Comparison of ENCODE assay signal across 1 cellular context in the genomic region with DNA sequence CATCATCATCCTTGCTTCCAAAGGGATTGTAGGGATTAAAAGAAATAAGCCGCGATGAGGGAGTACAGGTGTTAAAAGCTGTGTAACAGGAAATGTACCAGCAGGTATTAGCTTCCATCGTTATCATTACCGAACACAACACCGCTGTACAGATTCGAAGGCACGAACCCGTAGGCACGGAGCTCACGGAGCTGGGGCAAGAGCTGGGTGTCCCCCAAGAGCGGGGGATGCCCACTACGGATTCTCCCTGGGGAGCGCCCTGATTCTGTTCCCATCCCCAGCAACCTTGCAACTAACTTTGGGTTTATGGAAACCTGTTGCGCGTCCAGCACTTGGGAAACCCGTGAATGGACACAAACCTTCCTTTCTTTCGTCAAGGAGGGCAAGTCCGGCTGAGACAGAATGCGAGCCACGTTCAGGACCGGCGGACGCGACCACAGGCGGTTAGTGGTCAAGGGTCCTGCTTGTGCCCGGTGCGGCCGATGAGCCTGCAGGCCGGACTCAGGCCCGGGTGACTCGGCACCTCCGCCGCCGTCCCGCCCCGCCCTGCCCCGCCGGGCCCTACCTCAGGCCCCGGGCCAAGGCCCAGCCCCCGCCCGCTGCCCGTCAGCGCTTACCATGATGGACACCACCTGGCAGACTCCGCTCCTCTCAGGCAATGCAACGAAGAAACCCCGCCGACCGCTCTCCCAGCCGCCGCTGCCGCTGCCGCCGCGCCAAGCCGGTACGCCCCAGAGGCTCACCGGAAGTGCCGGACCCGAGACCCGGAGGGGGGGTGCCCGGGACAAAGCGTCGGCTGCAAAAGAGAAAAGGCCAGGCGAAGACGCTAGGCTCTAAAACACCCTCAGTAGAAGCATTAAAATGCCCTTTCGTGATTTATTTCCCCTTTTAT.
A peak's percentile ranks its signal among the peaks of the same experiment; 100 is the strongest.
TF ChIP-seq lines count a peak whose summit lies in the region.

TSS of gene UFD1 (minus strand) at position 728 of the 892 bp plus-strand sequence. CDS start at position 620, 108 bp downstream.

TF ChIP-seq in K562, 482 proteins besides CTCF, POLR2A, EP300 and RAD21 (continued from another document and continues in another):
- TF ChIP-seq, protein P1, sequence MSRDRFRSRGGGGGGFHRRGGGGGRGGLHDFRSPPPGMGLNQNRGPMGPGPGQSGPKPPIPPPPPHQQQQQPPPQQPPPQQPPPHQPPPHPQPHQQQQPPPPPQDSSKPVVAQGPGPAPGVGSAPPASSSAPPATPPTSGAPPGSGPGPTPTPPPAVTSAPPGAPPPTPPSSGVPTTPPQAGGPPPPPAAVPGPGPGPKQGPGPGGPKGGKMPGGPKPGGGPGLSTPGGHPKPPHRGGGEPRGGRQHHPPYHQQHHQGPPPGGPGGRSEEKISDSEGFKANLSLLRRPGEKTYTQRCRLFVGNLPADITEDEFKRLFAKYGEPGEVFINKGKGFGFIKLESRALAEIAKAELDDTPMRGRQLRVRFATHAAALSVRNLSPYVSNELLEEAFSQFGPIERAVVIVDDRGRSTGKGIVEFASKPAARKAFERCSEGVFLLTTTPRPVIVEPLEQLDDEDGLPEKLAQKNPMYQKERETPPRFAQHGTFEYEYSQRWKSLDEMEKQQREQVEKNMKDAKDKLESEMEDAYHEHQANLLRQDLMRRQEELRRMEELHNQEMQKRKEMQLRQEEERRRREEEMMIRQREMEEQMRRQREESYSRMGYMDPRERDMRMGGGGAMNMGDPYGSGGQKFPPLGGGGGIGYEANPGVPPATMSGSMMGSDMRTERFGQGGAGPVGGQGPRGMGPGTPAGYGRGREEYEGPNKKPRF (IDR thresholded peaks at IDR 0.05; ENCODE audit: low read depth, low read length): no peak
- no peak for TF ChIP-seq NEUROD1 (IDR thresholded peaks at IDR 0.05; ENCODE audit: borderline replicate concordance, low read depth, low read length, partially characterized antibody)
- TF ChIP-seq FIP1L1 (IDR thresholded peaks at IDR 0.05; ENCODE audit: low read depth, low read length, poor library complexity, severe bottlenecking): peak; percentile 82
- TF ChIP-seq ZZZ3 (IDR thresholded peaks at IDR 0.05): no peak
- no peak for TF ChIP-seq ZNF778 (CRISPR knock-in tag; IDR thresholded peaks at IDR 0.05)
- TF ChIP-seq ZNF561 (CRISPR knock-in tag; conservative IDR thresholded peaks at IDR 0.05): no peak
- TF ChIP-seq HDGF (IDR thresholded peaks at IDR 0.05): no peak
- TF ChIP-seq RBM39 (optimal IDR thresholded peaks at IDR 0.05; ENCODE audit: low read depth, low read length): no peak
- TF ChIP-seq HIVEP1 (CRISPR knock-in tag; IDR thresholded peaks at IDR 0.05): peak; percentile 71; the same call in 1 of the 2 replicates
- peak; percentile 59 for TF ChIP-seq ZNF764 (CRISPR knock-in tag; IDR thresholded peaks at IDR 0.05; ENCODE audit: low read depth)
- TF ChIP-seq FOXJ2 (tag; IDR thresholded peaks at IDR 0.05): no peak
- TF ChIP-seq HMG20B (CRISPR knock-in tag; IDR thresholded peaks at IDR 0.05): no peak
- no peak for TF ChIP-seq NR2C2 (CRISPR knock-in tag; IDR thresholded peaks at IDR 0.05)
- TF ChIP-seq NR2C2 (tag; IDR thresholded peaks at IDR 0.05): no peak
- peak; percentile 100 for TF ChIP-seq ETV1 (tag; conservative IDR thresholded peaks at IDR 0.05; ENCODE audit: low read depth)
- TF ChIP-seq POLR3A (IDR thresholded peaks at IDR 0.05; ENCODE audit: borderline replicate concordance, extremely low read depth, insufficient read depth, insufficient read length): no peak
- TF ChIP-seq PTBP1 (IDR thresholded peaks at IDR 0.05; ENCODE audit: low read depth, low read length): no peak
- TF ChIP-seq NRF1 (conservative IDR thresholded peaks at IDR 0.05 in 1 of 2, IDR thresholded peaks at IDR 0.05 in 1 of 2): no peak
- no peak for TF ChIP-seq ZNF583 (CRISPR knock-in tag; IDR thresholded peaks at IDR 0.05)
- 0 out of 2 replicates have a peak, but pooled peaks have one; percentile 13 for TF ChIP-seq ZNF253 (CRISPR knock-in tag; conservative IDR thresholded peaks at IDR 0.05)
- TF ChIP-seq, protein P2, sequence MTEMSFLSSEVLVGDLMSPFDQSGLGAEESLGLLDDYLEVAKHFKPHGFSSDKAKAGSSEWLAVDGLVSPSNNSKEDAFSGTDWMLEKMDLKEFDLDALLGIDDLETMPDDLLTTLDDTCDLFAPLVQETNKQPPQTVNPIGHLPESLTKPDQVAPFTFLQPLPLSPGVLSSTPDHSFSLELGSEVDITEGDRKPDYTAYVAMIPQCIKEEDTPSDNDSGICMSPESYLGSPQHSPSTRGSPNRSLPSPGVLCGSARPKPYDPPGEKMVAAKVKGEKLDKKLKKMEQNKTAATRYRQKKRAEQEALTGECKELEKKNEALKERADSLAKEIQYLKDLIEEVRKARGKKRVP (CRISPR knock-in tag; IDR thresholded peaks at IDR 0.05): 0 out of 2 replicates have a peak, but pooled peaks have one; percentile 0
- TF ChIP-seq GTF2E2 (tag; IDR thresholded peaks at IDR 0.05): no peak
- TF ChIP-seq MECOM (CRISPR knock-in tag; IDR thresholded peaks at IDR 0.05): no peak
- no peak for TF ChIP-seq ZNF143 (CRISPR knock-in tag; IDR thresholded peaks at IDR 0.05)
- TF ChIP-seq ZNF699 (CRISPR knock-in tag; IDR thresholded peaks at IDR 0.05; ENCODE audit: insufficient replicate concordance): no peak
- TF ChIP-seq RBM25 (IDR thresholded peaks at IDR 0.05; ENCODE audit: low read depth, low read length, severe bottlenecking): no peak
- no peak for TF ChIP-seq EP400 (IDR thresholded peaks at IDR 0.05)
- TF ChIP-seq, protein P3, sequence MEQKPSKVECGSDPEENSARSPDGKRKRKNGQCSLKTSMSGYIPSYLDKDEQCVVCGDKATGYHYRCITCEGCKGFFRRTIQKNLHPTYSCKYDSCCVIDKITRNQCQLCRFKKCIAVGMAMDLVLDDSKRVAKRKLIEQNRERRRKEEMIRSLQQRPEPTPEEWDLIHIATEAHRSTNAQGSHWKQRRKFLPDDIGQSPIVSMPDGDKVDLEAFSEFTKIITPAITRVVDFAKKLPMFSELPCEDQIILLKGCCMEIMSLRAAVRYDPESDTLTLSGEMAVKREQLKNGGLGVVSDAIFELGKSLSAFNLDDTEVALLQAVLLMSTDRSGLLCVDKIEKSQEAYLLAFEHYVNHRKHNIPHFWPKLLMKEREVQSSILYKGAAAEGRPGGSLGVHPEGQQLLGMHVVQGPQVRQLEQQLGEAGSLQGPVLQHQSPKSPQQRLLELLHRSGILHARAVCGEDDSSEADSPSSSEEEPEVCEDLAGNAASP (IDR thresholded peaks at IDR 0.05): no peak
- TF ChIP-seq MAFK (IDR thresholded peaks at IDR 0.05; ENCODE audit: low read length): peak; percentile 41; the same call in 1 of the 2 replicates
- 0 out of 2 replicates have a peak, but pooled peaks have one; percentile 99 for TF ChIP-seq CXXC5 (CRISPR knock-in tag; IDR thresholded peaks at IDR 0.05)
- no peak for TF ChIP-seq CHD7 (IDR thresholded peaks at IDR 0.05; ENCODE audit: low read depth, low read length)
- TF ChIP-seq CHD2 (IDR thresholded peaks at IDR 0.05; ENCODE audit: low read depth, low read length): no peak
- no peak for TF ChIP-seq HMGN3 (IDR thresholded peaks at IDR 0.05; ENCODE audit: borderline replicate concordance, extremely low read depth, insufficient read length, low read depth, low read length)
- no peak for TF ChIP-seq ZBTB49 (CRISPR knock-in tag; IDR thresholded peaks at IDR 0.05; ENCODE audit: borderline replicate concordance)
- TF ChIP-seq SREBF2 (CRISPR knock-in tag; IDR thresholded peaks at IDR 0.05): no peak
- no peak for TF ChIP-seq MBD2 (IDR thresholded peaks at IDR 0.05; ENCODE audit: borderline replicate concordance, low read depth)
- TF ChIP-seq MAFG (tag; conservative IDR thresholded peaks at IDR 0.05): no peak; the same call in 1 of the 2 replicates
- peak; percentile 99; the same call in 1 of the 2 replicates for TF ChIP-seq SMAD4 (CRISPR knock-in tag; conservative IDR thresholded peaks at IDR 0.05)
- no peak for TF ChIP-seq MEF2A (IDR thresholded peaks at IDR 0.05; ENCODE audit: control insufficient read depth, low read depth, low read length)
- no peak for TF ChIP-seq ATF1 (CRISPR knock-in tag; IDR thresholded peaks at IDR 0.05)
- peak; percentile 98; the same call in 1 of the 2 replicates for TF ChIP-seq ATF1 (tag; IDR thresholded peaks at IDR 0.05)
- TF ChIP-seq BRF1 (IDR thresholded peaks at IDR 0.05; ENCODE audit: borderline replicate concordance, extremely low read depth, insufficient read length): no peak
